1 cellular context compared by ENCODE assay signal in genomic region chr13:110915057-110915873, GRCh38.
TF ChIP-seq lines count a peak whose summit lies in the region.

TSS of gene ANKRD10 (minus strand) at chr13:110915069. CDS start at chr13:110914934, 135 bp downstream.

TF ChIP-seq in K562, 482 proteins besides CTCF, POLR2A, EP300 and RAD21 (continued from another document and continues in another):
- TF ChIP-seq ZHX1 (conservative IDR thresholded peaks at IDR 0.05; ENCODE audit: low read length) (no peak), TSHZ1 (CRISPR knock-in tag; IDR thresholded peaks at IDR 0.05) (no peak), MNT (conservative IDR thresholded peaks at IDR 0.05) (peak in 1 of 2 experiments; percentile 40; a peak in 2 of 4 replicates), ZBTB34 (CRISPR knock-in tag; IDR thresholded peaks at IDR 0.05) (no peak), KDM1A (IDR thresholded peaks at IDR 0.05) (no peak), POLR3G (IDR thresholded peaks at IDR 0.05; ENCODE audit: extremely low read depth, insufficient read length, insufficient replicate concordance) (no peak), LCOR (CRISPR knock-in tag; IDR thresholded peaks at IDR 0.05) (no peak), MBD1 (CRISPR knock-in tag; IDR thresholded peaks at IDR 0.05) (no peak), RNF2 (IDR thresholded peaks at IDR 0.05) (peak; percentile 28; the same call in 1 of the 2 replicates), PTBP1 (IDR thresholded peaks at IDR 0.05; ENCODE audit: low read depth, low read length) (no peak), ZNF444 (CRISPR knock-in tag; IDR thresholded peaks at IDR 0.05) (no peak), SNIP1 (IDR thresholded peaks at IDR 0.05; ENCODE audit: low read depth) (no peak), ZBTB7A (IDR thresholded peaks at IDR 0.05; ENCODE audit: borderline replicate concordance, control insufficient read depth, low read depth, low read length) (peak; percentile 73; the same call in 1 of the 2 replicates), CCNT2 (IDR thresholded peaks at IDR 0.05; ENCODE audit: borderline replicate concordance, extremely low read depth, insufficient read length, low read depth, low read length) (peak; percentile 31), UBTF (IDR thresholded peaks at IDR 0.05; ENCODE audit: borderline replicate concordance in 1 of 2, low read depth in 2 of 2, low read length in 2 of 2) (no peak; a peak in 1 of 4 replicates), NFIC (IDR thresholded peaks at IDR 0.05) (peak; percentile 67), CBFA2T3 (IDR thresholded peaks at IDR 0.05) (no peak), BRCA1 (IDR thresholded peaks at IDR 0.05) (no peak), BRCA1 (CRISPR knock-in tag; IDR thresholded peaks at IDR 0.05) (no peak), XRCC4 (IDR thresholded peaks at IDR 0.05; ENCODE audit: extremely low read depth, insufficient read depth, insufficient read length) (no peak), ZNF644 (tag; IDR thresholded peaks at IDR 0.05; ENCODE audit: low read depth) (no peak), ZC3H8 (IDR thresholded peaks at IDR 0.05) (no peak), ZNF76 (CRISPR knock-in tag; IDR thresholded peaks at IDR 0.05; ENCODE audit: borderline replicate concordance) (no peak), HDAC3 (IDR thresholded peaks at IDR 0.05; ENCODE audit: borderline replicate concordance, partially characterized antibody) (no peak), HOMEZ (CRISPR knock-in tag; IDR thresholded peaks at IDR 0.05) (no peak), MCM2 (IDR thresholded peaks at IDR 0.05; ENCODE audit: low read depth) (no peak), ZZZ3 (IDR thresholded peaks at IDR 0.05) (no peak), NR2C1 (IDR thresholded peaks at IDR 0.05) (peak; percentile 84), NR2C1 (tag; IDR thresholded peaks at IDR 0.05) (peak; percentile 89), SUPT5H (IDR thresholded peaks at IDR 0.05) (0 out of 2 replicates have a peak, but pooled peaks have one; percentile 54), TBP (optimal IDR thresholded peaks at IDR 0.05; ENCODE audit: low read depth, low read length) (no peak), POLR2G (IDR thresholded peaks at IDR 0.05; ENCODE audit: low read depth, low read length) (peak; percentile 76), ZSCAN32 (CRISPR knock-in tag; IDR thresholded peaks at IDR 0.05) (no peak), NCOA4 (IDR thresholded peaks at IDR 0.05; ENCODE audit: partially characterized antibody) (no peak), PHF8 (IDR thresholded peaks at IDR 0.05; ENCODE audit: borderline replicate concordance, low read length) (peak; percentile 56; the same call in 1 of the 2 replicates), MYC (IDR thresholded peaks at IDR 0.05; ENCODE audit: low read depth, low read length) (0 out of 2 replicates have a peak, but pooled peaks have one; percentile 60), MYC (CRISPR knock-in tag; IDR thresholded peaks at IDR 0.05; ENCODE audit: borderline replicate concordance, low read depth) (no peak), NR2C2 (CRISPR knock-in tag; IDR thresholded peaks at IDR 0.05) (no peak), NR2C2 (tag; IDR thresholded peaks at IDR 0.05) (peak; percentile 98), ELK1 (CRISPR knock-in tag; IDR thresholded peaks at IDR 0.05) (no peak), ARID3B (CRISPR knock-in tag; IDR thresholded peaks at IDR 0.05; ENCODE audit: borderline replicate concordance) (no peak), FOXA1 (IDR thresholded peaks at IDR 0.05; ENCODE audit: borderline replicate concordance) (no peak), ZNF830 (CRISPR knock-in tag; IDR thresholded peaks at IDR 0.05) (no peak), KLF13 (tag; IDR thresholded peaks at IDR 0.05; ENCODE audit: borderline replicate concordance, low read depth) (no peak), ZNF175 (CRISPR knock-in tag; IDR thresholded peaks at IDR 0.05; ENCODE audit: low read depth) (no peak), ZNF445 (CRISPR knock-in tag; IDR thresholded peaks at IDR 0.05; ENCODE audit: low read depth) (no peak), GABPA (tag; conservative IDR thresholded peaks at IDR 0.05; ENCODE audit: low read depth) (peak; percentile 69)
